18 cellular contexts compared by ENCODE assay signal in the genomic region with DNA sequence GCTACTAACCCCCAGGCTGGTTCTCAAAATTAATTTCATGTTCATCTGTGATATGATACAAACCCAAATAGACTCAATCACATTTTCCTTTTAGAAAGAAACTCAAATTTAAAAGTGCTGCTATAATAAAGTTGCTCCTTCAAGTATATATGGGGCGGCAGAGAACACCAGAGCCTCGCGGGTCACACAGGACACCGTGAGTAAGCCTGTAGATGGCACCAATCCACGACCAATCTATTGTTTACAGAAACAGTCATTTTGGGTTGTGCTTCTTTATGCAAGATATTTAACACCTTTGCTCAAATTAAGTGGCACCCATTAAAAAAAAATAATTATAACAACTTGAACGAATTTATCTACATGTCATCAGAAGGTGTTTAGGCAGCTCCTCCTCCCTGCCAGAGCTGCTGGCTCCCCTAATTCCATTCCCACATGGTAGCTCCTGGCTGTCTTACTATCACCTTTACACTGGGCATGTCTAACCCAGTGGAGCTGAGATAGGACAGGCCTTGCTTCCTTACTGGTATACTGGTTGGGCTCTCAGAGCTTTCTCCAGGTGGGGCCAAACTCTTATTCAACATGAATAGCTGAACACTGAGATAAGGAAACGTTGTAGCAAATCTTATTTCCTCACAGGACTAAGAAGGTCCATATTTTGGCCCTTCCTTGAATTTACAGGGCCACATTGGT.
DNase-seq lines count a peak whose midpoint lies in the region; ATAC-seq, FAIRE-seq and TF ChIP-seq lines count a peak whose summit lies in the region.
"Had no signal": no experiment of that assay in that cellular context is flagged by ENCODE, and none has a peak within 500 bp of the region (broad histone marks: within the 10 kb centered on the region; RNA-seq: fewer than 3 reads in every experiment).

No MANE protein-coding gene starts in this region.

- H3K9ac ChIP-seq in GM12878 (ENCODE audit: control insufficient read depth, insufficient read depth, low read length), result no peak overlapping the region

- DNase-seq in GM23338 (ENCODE audit: low spot score), result peak; percentile 20
- DNase-seq in NCI-H226, result peak; percentile 34
- DNase-seq in GM12878 (ENCODE audit: low read depth, low spot score), result no peak
- DNase-seq in medulla oblongata (ENCODE audit: extremely low spot score), result peak; percentile 28
- no peak for DNase-seq in T-helper 2 cell treated with Interferon-gamma antibody and Interleukin-4, amounts not matched to agents 5 μg/mL and 100 μg/mL, for 36 hours (ENCODE audit: low spot score)
- no peak for DNase-seq in heart left ventricle
- DNase-seq: CD8-positive, alpha-beta T cell; DMS 273 treated with DMSO at 0.1 percent for 48 hours; GOT3; Kasumi-1; NCI-H1417; NCI-H2029 treated with DMSO at 0.1 percent for 48 hours; NCI-H526 treated with DMSO at 0.1 percent for 48 hours; NK-92 treated with Interleukin-12 subunit alpha and Interleukin-12 subunit beta, amount 100 ng/mL, for 24 hours; Right ventricle myocardium superior had no signal

- peak overlapping the region; percentile 55; the same call in 1 of the 2 replicates for H3K27ac Mint-ChIP-seq in GM23338
- no peak overlapping the region for H3K27ac Mint-ChIP-seq in T-helper 2 cell treated with Interferon-gamma antibody and Interleukin-4, amounts not matched to agents 5 μg/mL and 100 μg/mL, for 36 hours
- H3K27ac Mint-ChIP-seq: CD8-positive, alpha-beta T cell; T-helper 1 cell treated with Interleukin-12 subunit alpha and Interleukin-12 subunit beta and Interleukin-4 antibody, amounts not matched to agents 30 μg/mL and 1 μg/mL, for 36 hours had no signal

- BruUV-seq in GM12878 (replicated peaks; lab: Mats Ljungman, UMichigan), result no TSS peak

- H3K27ac ChIP-seq in GM23338 (ENCODE audit: low read depth) (no peak overlapping the region), GM12878 (ENCODE audit: control insufficient read depth, insufficient read depth) (no peak overlapping the region), heart left ventricle (no peak overlapping the region)

- POLR2A ChIA-PET in GM12878 (lab: Charles Lee), result no interaction called here

- whole genome bisulfite sequencing in GM12878 (ENCODE audit: insufficient coverage, insufficient replicate concordance, low lambda C conversion rate, missing lambda C conversion rate), result 64% methylated on average over 7 of the region's 7 CpGs
- 70 to 72% (median 71%) methylated on average over 7 of the region's 7 CpGs for WGBS in heart left ventricle, 4 donors

- TF ChIP-seq POLR2A in GM12878 (IDR thresholded peaks at IDR 0.05; ENCODE audit: low read depth, low read length), result no peak
- no peak for TF ChIP-seq POLR2A in heart left ventricle (IDR thresholded peaks at IDR 0.05)

- H3K79me2 ChIP-seq in GM23338 (replicated peaks; ENCODE audit: insufficient read depth) (no peaks in the 10 kb centered on the region), GM12878 (ENCODE audit: control insufficient read depth, insufficient read depth, low read length) (no peaks in the 10 kb centered on the region)

- H3K9me3 ChIP-seq in GM12878 (replicated peaks; ENCODE audit: control insufficient read depth, insufficient read depth, low read length), result no peaks in the 10 kb centered on the region
- H3K9me3 ChIP-seq in heart left ventricle, result no peaks in the 10 kb centered on the region

- no peak for TF ChIP-seq EP300 in GM12878 (IDR thresholded peaks at IDR 0.05; ENCODE audit: borderline replicate concordance in 1 of 2, control insufficient read depth in 1 of 2, low read depth in 2 of 2, low read length in 2 of 2)

- no peaks in the 10 kb centered on the region for H3K27me3 ChIP-seq in GM23338 (ENCODE audit: insufficient read depth)
- no peaks in the 10 kb centered on the region for H3K27me3 ChIP-seq in GM12878 (replicated peaks in 1 of 2; ENCODE audit: control insufficient read depth in 2 of 2, insufficient read depth in 2 of 2, low read length in 1 of 2)
- H3K27me3 ChIP-seq in heart left ventricle, result no peaks in the 10 kb centered on the region

- RAD21 ChIA-PET in GM12878 (lab: Charles Lee; ENCODE audit: unreplicated experiment), result interaction anchor here (0.5 kb wide), 1 partner anchor 107 kb away, joined by 3 read pairs; no protein-coding TSS in a partner anchor

- 0 out of 2 replicates have a peak, but pooled peaks cover 3% of the 10 kb centered on the region for H3K4me1 ChIP-seq in GM23338 (ENCODE audit: insufficient read depth)
- no peaks in the 10 kb centered on the region for H3K4me1 ChIP-seq in GM12878 (ENCODE audit: control insufficient read depth, insufficient read depth, low read length)
- H3K4me1 ChIP-seq in heart left ventricle, result no peaks in the 10 kb centered on the region

- H3K27me3 Mint-ChIP-seq in GM23338 (ENCODE audit: insufficient read depth, low read depth, poor library complexity), result peaks cover 2% of the 10 kb centered on the region
- no peaks in the 10 kb centered on the region for H3K27me3 Mint-ChIP-seq in T-helper 2 cell treated with Interferon-gamma antibody and Interleukin-4, amounts not matched to agents 5 μg/mL and 100 μg/mL, for 36 hours (ENCODE audit: low read depth)

- no peaks in the 10 kb centered on the region for H4K20me1 ChIP-seq in GM23338 (replicated peaks; ENCODE audit: insufficient read depth)
- H4K20me1 ChIP-seq in GM12878 (ENCODE audit: control insufficient read depth, insufficient read depth), result no peaks in the 10 kb centered on the region

- CTCF ChIA-PET in GM12878 (lab: Yijun Ruan, JAX), result interaction anchor here (0.6 kb wide), 1 partner anchor 748 kb away, joined by 4 read pairs; no protein-coding TSS in a partner anchor

- TF ChIP-seq RAD21 in GM12878 (IDR thresholded peaks at IDR 0.05; ENCODE audit: insufficient read depth, low read depth, low read length), result no peak

- no peak overlapping the region for H3K4me2 ChIP-seq in GM23338
- H3K4me2 ChIP-seq in GM12878 (ENCODE audit: control insufficient read depth, insufficient read depth), result no peak overlapping the region

- peaks cover 11% of the 10 kb centered on the region; the same call in 2 of the 3 replicates for H3K4me1 Mint-ChIP-seq in GM23338
- peaks cover 2% of the 10 kb centered on the region for H3K4me1 Mint-ChIP-seq in T-helper 2 cell treated with Interferon-gamma antibody and Interleukin-4, amounts not matched to agents 5 μg/mL and 100 μg/mL, for 36 hours (ENCODE audit: low read depth)

- no peaks in the 10 kb centered on the region; the same call in 2 of the 3 replicates for H3K9me3 Mint-ChIP-seq in GM23338
- peaks cover 4% of the 10 kb centered on the region for H3K9me3 Mint-ChIP-seq in T-helper 2 cell treated with Interferon-gamma antibody and Interleukin-4, amounts not matched to agents 5 μg/mL and 100 μg/mL, for 36 hours
- H3K9me3 Mint-ChIP-seq: CD8-positive, alpha-beta T cell; T-helper 1 cell treated with Interleukin-12 subunit alpha and Interleukin-12 subunit beta and Interleukin-4 antibody, amounts not matched to agents 30 μg/mL and 1 μg/mL, for 36 hours had no signal

- SMC1A ChIA-PET in GM12878 (lab: Charles Lee; ENCODE audit: uncharacterized antibody, unreplicated experiment), result no interaction called here

- H3K9me2 ChIP-seq in GM23338 (ENCODE audit: insufficient read depth), result no peaks in the 10 kb centered on the region

- peak; percentile 65 for FAIRE-seq in GM12878 (lab: Jason Lieb, UNC)
- FAIRE-seq: GM12891 had no signal

- no peak overlapping the region for H3K4me3 Mint-ChIP-seq in GM23338
- H3K4me3 Mint-ChIP-seq in T-helper 2 cell treated with Interferon-gamma antibody and Interleukin-4, amounts not matched to agents 5 μg/mL and 100 μg/mL, for 36 hours, result no peak overlapping the region
- H3K4me3 Mint-ChIP-seq: CD8-positive, alpha-beta T cell; T-helper 1 cell treated with Interleukin-12 subunit alpha and Interleukin-12 subunit beta and Interleukin-4 antibody, amounts not matched to agents 30 μg/mL and 1 μg/mL, for 36 hours had no signal

- H3F3A ChIP-seq in GM23338 (replicated peaks; ENCODE audit: low read depth), result no peaks in the 10 kb centered on the region

- ATAC-seq in GM23338 (peak; percentile 42; the same call in 2 of the 3 replicates), GM12878 (no peak), HG02852 (IDR thresholded peaks at IDR 0.05; ENCODE audit: unreplicated experiment) (no peak), heart left ventricle (no peak)
- ATAC-seq: CD8-positive, alpha-beta T cell had no signal

- no peaks in the 10 kb centered on the region for H3K36me3 ChIP-seq in GM23338 (ENCODE audit: insufficient read depth)
- no peaks in the 10 kb centered on the region for H3K36me3 ChIP-seq in GM12878 (ENCODE audit: control insufficient read depth in 2 of 2, insufficient read depth in 2 of 2, low read length in 1 of 2)
- H3K36me3 ChIP-seq in heart left ventricle, result peaks cover 0 to 30% (median 8%) of the 10 kb centered on the region in 9 donors

- peaks cover 6% of the 10 kb centered on the region; the same call in 2 of the 3 replicates for H3K36me3 Mint-ChIP-seq in GM23338 (ENCODE audit: low read depth)
- peaks cover 9% of the 10 kb centered on the region for H3K36me3 Mint-ChIP-seq in T-helper 2 cell treated with Interferon-gamma antibody and Interleukin-4, amounts not matched to agents 5 μg/mL and 100 μg/mL, for 36 hours (ENCODE audit: low read depth)

- intact Hi-C loops in GM12878 (cut with micrococcal nuclease; ENCODE audit: unreplicated experiment) (loop anchor here (2.0 kb wide), 1 partner anchor 730 kb away; no protein-coding TSS in a partner anchor), heart left ventricle (cut with DNase I) (no loop called here)

- in situ Hi-C loops in GM12878 (cut with MboI), result no loop called here

- H3K4me3 ChIP-seq in GM23338 (no peak overlapping the region), GM12878 (no peak overlapping the region), heart left ventricle (no peak overlapping the region)

- H2AFZ ChIP-seq in GM23338 (no peak overlapping the region), GM12878 (ENCODE audit: control insufficient read depth, low read depth, low read length) (no peak overlapping the region)

- peak in 1 of 2 experiments; percentile 24; a peak in 2 of 4 replicates for TF ChIP-seq CTCF in GM23338 (conservative IDR thresholded peaks at IDR 0.05; ENCODE audit: low read depth in 2 of 2)
- TF ChIP-seq CTCF in GM12878 (IDR thresholded peaks at IDR 0.05 in 2 of 3, conservative IDR thresholded peaks at IDR 0.05 in 1 of 3; ENCODE audit: control insufficient read depth in 2 of 3, extremely low read depth in 1 of 3, insufficient read depth in 1 of 3, low read depth in 3 of 3, low read length in 3 of 3), result no peak
- peak in 1 of 12 donors; percentile 3 for TF ChIP-seq CTCF in heart left ventricle (IDR thresholded peaks at IDR 0.05)

TF ChIP-seq in GM12878, 131 proteins besides CTCF, POLR2A, EP300 and RAD21:
- TF ChIP-seq BCL11A (IDR thresholded peaks at IDR 0.05; ENCODE audit: low read depth, low read length) (no peak), MXI1 (IDR thresholded peaks at IDR 0.05; ENCODE audit: low read depth, low read length) (no peak), JUND (IDR thresholded peaks at IDR 0.05; ENCODE audit: low read depth, low read length) (no peak)
TF ChIP-seq in GM12878: peak in this region for 0.

Comparison
In these comparisons a context has a peak if more than half of its experiments do, and no peak if none do; other contexts are left out.
1. DNase-seq: peak in GM23338 (single experiment), NCI-H226 (single experiment) and medulla oblongata (single experiment); none in GM12878 (single experiment), T-helper 2 cell treated with Interferon-gamma antibody and Interleukin-4, amounts not matched to agents 5 μg/mL and 100 μg/mL, for 36 hours (single experiment) and heart left ventricle (0 of 5).